ENCODE assay signal across 8 cellular contexts in the genomic region with DNA sequence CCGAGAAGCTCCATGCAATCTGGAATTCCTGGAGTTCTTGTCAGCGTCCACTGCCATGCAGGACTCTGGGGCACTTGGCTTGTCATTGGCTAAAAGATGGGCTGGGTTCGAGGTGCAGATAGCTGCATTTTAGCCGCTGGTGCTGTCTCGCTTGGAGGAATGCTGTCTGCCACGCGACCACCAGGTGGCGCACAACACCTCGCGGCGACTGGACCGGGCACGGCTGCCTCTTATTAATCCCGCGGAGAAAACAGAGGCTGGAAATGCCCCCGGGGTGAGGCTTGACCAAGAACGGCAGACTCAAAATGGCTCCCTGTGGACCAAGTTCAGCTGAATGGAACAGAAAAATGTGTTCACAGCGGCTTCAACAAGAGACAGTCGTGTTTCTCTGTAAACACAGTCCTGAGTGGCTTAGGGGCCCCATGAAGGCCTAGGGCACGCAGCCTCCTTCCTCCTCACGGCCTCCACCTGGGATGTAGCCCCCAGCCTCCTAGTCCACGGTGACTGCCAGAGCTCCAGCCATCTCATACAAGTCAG. TPM values are rescaled to one million over a fixed set of nuclear protein-coding genes. Genes with fewer than 3 reads are reported as not detected.
DNase-seq lines count a peak whose midpoint lies in the region; ATAC-seq, FAIRE-seq and TF ChIP-seq lines count a peak whose summit lies in the region.

No MANE protein-coding gene starts in this region.

- H3K4me3 ChIP-seq in right cardiac atrium (ENCODE audit: low read length) (no peak overlapping the region), gastrocnemius medialis (no peak overlapping the region)

- TF ChIP-seq CTCF in D721Med (IDR thresholded peaks at IDR 0.05; ENCODE audit: insufficient read depth, missing control alignments) (peak; percentile 80), gastrocnemius medialis (IDR thresholded peaks at IDR 0.05 in 4 of 5, conservative IDR thresholded peaks at IDR 0.05 in 1 of 5) (peak; percentile 78 to 94 (median 85))

- no peak for FAIRE-seq in D721Med (lab: Jason Lieb, UNC)

- no peak for TF ChIP-seq POLR2A in gastrocnemius medialis (IDR thresholded peaks at IDR 0.05)

- WGBS in right cardiac atrium = 13% methylated on average over 22 of the region's 22 CpGs

- H3K9me3 ChIP-seq in right cardiac atrium (ENCODE audit: control insufficient read depth, low read length) (no peaks in the 10 kb centered on the region), gastrocnemius medialis (no peaks in the 10 kb centered on the region)

- in situ Hi-C loops in gastrocnemius medialis (cut with MboI; ENCODE audit: low sequenced_read_pairs in 4 of 4) = loop anchor here in 2 of 4 donors (5.0 kb wide), 1 partner anchor 89 kb away; no protein-coding TSS in a partner anchor

- no peaks in the 10 kb centered on the region for H3K4me1 ChIP-seq in right cardiac atrium (ENCODE audit: control insufficient read depth, insufficient read depth, low read length)
- peaks cover 0 to 5% of the 10 kb centered on the region in 2 donors for H3K4me1 ChIP-seq in gastrocnemius medialis

- DNase-seq in D721Med (ENCODE audit: insufficient read length, low spot score) = peak; percentile 87
- DNase-seq in NCI-H1048 (lab: John Stamatoyannopoulos, UW) = peak; percentile 2
- peak; percentile 42 for DNase-seq in T-helper 22 cell (ENCODE audit: low read depth)
- peak in 47 of 56 donors; percentile 14 to 87 (median 54) for DNase-seq in amygdala (lab: John Stamatoyannopoulos, UW)
- DNase-seq in right cardiac atrium = peak; percentile 79 to 92 (median 92)
- peak; percentile 44 to 45 for DNase-seq in gastrocnemius medialis

- intact Hi-C loops in right cardiac atrium (cut with DNase I) (loop anchor here in 3 of 4 donors (1.0 to 5.0 kb wide), 3 partner anchors 89 to 90 kb away; no protein-coding TSS in a partner anchor), gastrocnemius medialis (cut with DNase I; ENCODE audit: low total_unique reads) (loop anchor here (1.0 to 10.0 kb wide), 3 partner anchors 90 to 406 kb away; no protein-coding TSS in a partner anchor)

- ATAC-seq in GM21528 (IDR thresholded peaks at IDR 0.05; ENCODE audit: low FRiP score, unreplicated experiment) (peak; percentile 80), right cardiac atrium (peak; percentile 70 to 74), gastrocnemius medialis (peak; percentile 58 to 84), HG03521 (IDR thresholded peaks at IDR 0.05; ENCODE audit: unreplicated experiment) (no peak)

- H3K27me3 ChIP-seq in right cardiac atrium (ENCODE audit: control insufficient read depth, insufficient read depth) (no peaks in the 10 kb centered on the region), gastrocnemius medialis (peaks cover 0 to 13% (median 6%) of the 10 kb centered on the region in 3 donors)

- no peaks in the 10 kb centered on the region for H3K36me3 ChIP-seq in gastrocnemius medialis

- H3K27ac ChIP-seq in right cardiac atrium (ENCODE audit: low read length) (no peak overlapping the region), gastrocnemius medialis (no peak overlapping the region)

RNA-seq across cellular contexts. Expression of gene AOC1, which starts 46.2 kb away (rescaled TPM):
- total RNA-seq in right cardiac atrium = under 1 TPM in 2 of 4 donors, not detected in 2; 0.17 to 0.40 TPM
- polyA plus RNA-seq in right cardiac atrium = not detected
- 1 to 10 TPM in 1 of 4 donors, not detected in 3; 1.6 TPM for total RNA-seq in gastrocnemius medialis

Comparison
In these comparisons a context has a peak if more than half of its experiments do, and no peak if none do; other contexts are left out.
1. DNase-seq: peak in every context shown above with its lines; median percentile 92 in right cardiac atrium; 87 in D721Med; 54 in amygdala; 44 in gastrocnemius medialis; 42 in T-helper 22 cell; 2 in NCI-H1048.